Comparison of ENCODE assay signal across 1 cellular context in genomic region chr17:75872434-75873351, GRCh38.
TF ChIP-seq lines count a peak whose summit lies in the region.

No MANE protein-coding gene starts in this region.

TF ChIP-seq in HepG2, 621 proteins besides CTCF, POLR2A, EP300 and RAD21 (continued from another document and continues in another):
- TF ChIP-seq NR2F6 (IDR thresholded peaks at IDR 0.05) = peak; percentile 80
- peak; percentile 93 for TF ChIP-seq NR2F6 (CRISPR knock-in tag; IDR thresholded peaks at IDR 0.05)
- TF ChIP-seq MXD4 (CRISPR knock-in tag; IDR thresholded peaks at IDR 0.05) = peak; percentile 87
- TF ChIP-seq AHDC1 (CRISPR knock-in tag; IDR thresholded peaks at IDR 0.05; ENCODE audit: borderline replicate concordance) = peak; percentile 41; the same call in 1 of the 2 replicates
- TF ChIP-seq ZNF557 (CRISPR knock-in tag; IDR thresholded peaks at IDR 0.05) = peak; percentile 37; the same call in 1 of the 2 replicates
- peak; percentile 91 for TF ChIP-seq DMAP1 (CRISPR knock-in tag; IDR thresholded peaks at IDR 0.05)
- peak; percentile 96 for TF ChIP-seq PAXIP1 (CRISPR knock-in tag; conservative IDR thresholded peaks at IDR 0.05)
- TF ChIP-seq ZNF710 (CRISPR knock-in tag; IDR thresholded peaks at IDR 0.05; ENCODE audit: borderline replicate concordance) = peak; percentile 83
- peak; percentile 96 for TF ChIP-seq TBL1XR1 (IDR thresholded peaks at IDR 0.05; ENCODE audit: borderline replicate concordance, low read length, partially characterized antibody)
- TF ChIP-seq SYNCRIP (IDR thresholded peaks at IDR 0.05; ENCODE audit: insufficient read depth, low read depth, low read length) = no peak
- TF ChIP-seq ISL2 (CRISPR knock-in tag; IDR thresholded peaks at IDR 0.05) = peak; percentile 92
- TF ChIP-seq PRDM10 (CRISPR knock-in tag; IDR thresholded peaks at IDR 0.05; ENCODE audit: low read depth) = peak; percentile 93
- peak; percentile 92; the same call in 1 of the 2 replicates for TF ChIP-seq TOPORS (CRISPR knock-in tag; IDR thresholded peaks at IDR 0.05)
- peak; percentile 84; the same call in 1 of the 2 replicates for TF ChIP-seq ZNF768 (CRISPR knock-in tag; IDR thresholded peaks at IDR 0.05)
- peak; percentile 84 for TF ChIP-seq FOXA3 (CRISPR knock-in tag; IDR thresholded peaks at IDR 0.05)
- peak; percentile 93 for TF ChIP-seq PHF5A (CRISPR knock-in tag; IDR thresholded peaks at IDR 0.05; ENCODE audit: low read depth, unreplicated experiment)
- TF ChIP-seq ZNF574 (CRISPR knock-in tag; IDR thresholded peaks at IDR 0.05) = peak; percentile 92
- 0 out of 2 replicates have a peak, but pooled peaks have one; percentile 3 for TF ChIP-seq MNT (IDR thresholded peaks at IDR 0.05)
- peak; percentile 99 for TF ChIP-seq ZSCAN31 (CRISPR knock-in tag; IDR thresholded peaks at IDR 0.05; ENCODE audit: low read depth)
- 0 out of 2 replicates have a peak, but pooled peaks have one; percentile 41 for TF ChIP-seq ISX (CRISPR knock-in tag; conservative IDR thresholded peaks at IDR 0.05)
- TF ChIP-seq MAF1 (CRISPR knock-in tag; IDR thresholded peaks at IDR 0.05; ENCODE audit: borderline replicate concordance) = peak; percentile 51; the same call in 1 of the 2 replicates
- no peak for TF ChIP-seq PRPF4 (IDR thresholded peaks at IDR 0.05; ENCODE audit: low read depth, low read length, poor library complexity, severe bottlenecking)
- peak; percentile 88; the same call in 1 of the 2 replicates for TF ChIP-seq BRF2 (CRISPR knock-in tag; IDR thresholded peaks at IDR 0.05)
- TF ChIP-seq MED1 (CRISPR knock-in tag; IDR thresholded peaks at IDR 0.05) = peak; percentile 97
- peak; percentile 68 for TF ChIP-seq YY1 (IDR thresholded peaks at IDR 0.05; ENCODE audit: insufficient read depth, insufficient replicate concordance, low read depth, low read length)
- TF ChIP-seq CEBPG (CRISPR knock-in tag; IDR thresholded peaks at IDR 0.05) = peak; percentile 54
- TF ChIP-seq RFXANK (CRISPR knock-in tag; IDR thresholded peaks at IDR 0.05) = no peak; the same call in 1 of the 2 replicates
- no peak for TF ChIP-seq CEBPB (IDR thresholded peaks at IDR 0.05; ENCODE audit: borderline replicate concordance, low read depth, low read length)
- peak; percentile 95 for TF ChIP-seq KDM4B (CRISPR knock-in tag; IDR thresholded peaks at IDR 0.05)
- TF ChIP-seq RBM39 (IDR thresholded peaks at IDR 0.05; ENCODE audit: low read depth, low read length, poor library complexity, severe bottlenecking) = peak; percentile 60
- TF ChIP-seq ZNF224 (CRISPR knock-in tag; IDR thresholded peaks at IDR 0.05) = peak; percentile 94
- peak; percentile 99 for TF ChIP-seq ERF (CRISPR knock-in tag; IDR thresholded peaks at IDR 0.05)
- peak; percentile 78; the same call in 1 of the 2 replicates for TF ChIP-seq TSC22D2 (CRISPR knock-in tag; IDR thresholded peaks at IDR 0.05; ENCODE audit: borderline replicate concordance)
- peak; percentile 81 for TF ChIP-seq ZNF766 (CRISPR knock-in tag; IDR thresholded peaks at IDR 0.05; ENCODE audit: borderline replicate concordance)
- TF ChIP-seq ZSCAN20 (CRISPR knock-in tag; IDR thresholded peaks at IDR 0.05; ENCODE audit: borderline replicate concordance) = 0 out of 2 replicates have a peak, but pooled peaks have one; percentile 53
- no peak for TF ChIP-seq CC2D1A (CRISPR knock-in tag; IDR thresholded peaks at IDR 0.05)
- peak; percentile 88; the same call in 1 of the 2 replicates for TF ChIP-seq ZNF275 (CRISPR knock-in tag; IDR thresholded peaks at IDR 0.05; ENCODE audit: borderline replicate concordance)
